In the genomic region with DNA sequence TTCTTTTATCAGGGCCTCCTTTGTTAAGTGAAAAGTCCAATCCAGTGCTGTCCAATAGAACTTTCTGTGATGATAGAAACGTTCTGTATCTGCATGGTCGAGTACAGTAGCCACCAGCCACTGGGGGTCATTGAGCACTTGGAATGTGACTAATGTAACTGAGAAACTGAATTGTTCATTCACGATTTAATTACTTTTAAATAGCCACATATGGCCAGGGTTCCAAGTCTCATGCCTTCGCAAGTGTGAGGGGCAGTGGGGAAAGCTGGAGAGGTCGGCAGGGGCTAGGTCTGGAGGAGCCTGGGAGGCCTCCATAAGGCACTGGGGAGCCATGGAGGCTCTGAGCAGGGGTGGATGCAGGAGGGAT, we compare ENCODE assay signal across 1 cellular context.
TF ChIP-seq lines count a peak whose summit lies in the region.

No MANE protein-coding gene starts in this region.

TF ChIP-seq in A549, 52 proteins besides CTCF, POLR2A, EP300 and RAD21 (continued from another document):
- TF ChIP-seq, protein P1, sequence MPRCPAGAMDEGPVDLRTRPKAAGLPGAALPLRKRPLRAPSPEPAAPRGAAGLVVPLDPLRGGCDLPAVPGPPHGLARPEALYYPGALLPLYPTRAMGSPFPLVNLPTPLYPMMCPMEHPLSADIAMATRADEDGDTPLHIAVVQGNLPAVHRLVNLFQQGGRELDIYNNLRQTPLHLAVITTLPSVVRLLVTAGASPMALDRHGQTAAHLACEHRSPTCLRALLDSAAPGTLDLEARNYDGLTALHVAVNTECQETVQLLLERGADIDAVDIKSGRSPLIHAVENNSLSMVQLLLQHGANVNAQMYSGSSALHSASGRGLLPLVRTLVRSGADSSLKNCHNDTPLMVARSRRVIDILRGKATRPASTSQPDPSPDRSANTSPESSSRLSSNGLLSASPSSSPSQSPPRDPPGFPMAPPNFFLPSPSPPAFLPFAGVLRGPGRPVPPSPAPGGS (IDR thresholded peaks at IDR 0.05): no peak
- TF ChIP-seq GATA3 (IDR thresholded peaks at IDR 0.05; ENCODE audit: borderline replicate concordance) (no peak), EHMT2 (IDR thresholded peaks at IDR 0.05; ENCODE audit: low read depth) (no peak)
